ENCODE assay signal across 18 cellular contexts in genomic region chr20:33874129-33874528, GRCh38.
"Had no signal": no experiment of that assay in that cellular context is flagged by ENCODE, and none has a peak within 500 bp of the region (broad histone marks: within the 10 kb centered on the region; RNA-seq: fewer than 3 reads in every experiment).

No MANE protein-coding gene starts in this region.

- H3K27ac ChIP-seq: epithelial cell of prostate, esophagus muscularis mucosa, gastrocnemius medialis, heart right ventricle, ovary, right atrium auricular region, sigmoid colon, skin epidermis had no signal

- H3K4me3 Mint-ChIP-seq: mesothelial cell of epicardium, natural killer cell, neural crest cell had no signal

- H3K4me1 Mint-ChIP-seq: mesothelial cell of epicardium had no signal

- ATAC-seq: gastrocnemius medialis, heart right ventricle, left lobe of liver, natural killer cell had no signal

- H3K9me3 ChIP-seq: gastrocnemius medialis had no signal

- H3K4me1 ChIP-seq: gastrocnemius medialis, heart right ventricle, right atrium auricular region had no signal

- H3K4me3 ChIP-seq: esophagus muscularis mucosa, gastrocnemius medialis, heart right ventricle, ovary, right atrium auricular region, sigmoid colon, skin epidermis had no signal

- H3K36me3 ChIP-seq: esophagus muscularis mucosa, gastrocnemius medialis, heart right ventricle, ovary, right atrium auricular region, sigmoid colon had no signal

- DNase-seq: effector memory CD4-positive, alpha-beta T cell; gastrocnemius medialis; heart right ventricle; hypothalamus; mammary epithelial cell; natural killer cell; nucleus accumbens; ovary; sigmoid colon; stimulated activated naive CD4-positive, alpha-beta T cell treated with Interleukin-2 at 50 U/mL for 16 hours; trophoblast cell had no signal

- H3K27ac Mint-ChIP-seq: mesothelial cell of epicardium, natural killer cell had no signal

- H3K9me3 Mint-ChIP-seq: natural killer cell had no signal

- H3K27me3 ChIP-seq: esophagus muscularis mucosa, gastrocnemius medialis, heart right ventricle, ovary, right atrium auricular region, sigmoid colon had no signal

- H3K36me3 Mint-ChIP-seq: mesothelial cell of epicardium, natural killer cell had no signal
